Comparison of ENCODE assay signal across 8 cellular contexts in the genomic region with DNA sequence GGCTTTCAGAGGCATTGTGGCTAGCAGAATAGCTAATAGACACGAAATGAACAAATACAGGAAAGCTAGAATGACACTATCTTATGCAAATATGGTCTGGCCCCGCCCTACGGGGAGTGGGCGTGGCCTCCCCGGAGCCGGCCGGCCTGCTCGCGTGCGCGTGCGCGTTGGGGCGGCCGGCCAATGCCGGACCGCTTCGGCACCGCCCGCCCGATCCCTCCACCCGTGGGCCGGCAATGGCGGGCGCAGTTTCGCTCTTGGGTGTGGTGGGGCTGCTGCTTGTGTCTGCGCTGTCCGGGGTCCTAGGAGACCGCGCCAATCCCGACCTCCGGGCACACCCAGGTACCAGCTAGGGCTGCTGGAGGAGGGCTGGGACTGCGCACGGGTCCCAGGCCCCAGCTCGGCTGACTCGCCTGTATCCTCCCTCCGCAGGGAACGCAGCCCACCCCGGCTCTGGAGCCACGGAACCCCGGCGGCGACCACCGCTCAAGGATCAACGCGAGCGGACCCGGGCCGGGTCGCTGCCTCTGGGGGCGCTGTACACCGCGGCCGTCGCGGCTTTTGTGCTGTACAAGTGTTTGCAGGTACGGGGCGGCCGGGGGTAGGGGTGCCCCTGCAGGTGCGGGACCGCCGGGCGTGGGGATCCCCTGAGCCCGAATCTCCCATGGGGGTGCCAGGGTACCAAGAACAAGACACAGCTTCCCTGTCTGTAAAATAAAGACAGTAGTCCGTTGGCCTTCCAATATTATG. TPM values are rescaled to one million over a fixed set of nuclear protein-coding genes. Genes with fewer than 3 reads are reported as not detected.
DNase-seq lines count a peak whose midpoint lies in the region; ATAC-seq and TF ChIP-seq lines count a peak whose summit lies in the region.

A gene with protein sequence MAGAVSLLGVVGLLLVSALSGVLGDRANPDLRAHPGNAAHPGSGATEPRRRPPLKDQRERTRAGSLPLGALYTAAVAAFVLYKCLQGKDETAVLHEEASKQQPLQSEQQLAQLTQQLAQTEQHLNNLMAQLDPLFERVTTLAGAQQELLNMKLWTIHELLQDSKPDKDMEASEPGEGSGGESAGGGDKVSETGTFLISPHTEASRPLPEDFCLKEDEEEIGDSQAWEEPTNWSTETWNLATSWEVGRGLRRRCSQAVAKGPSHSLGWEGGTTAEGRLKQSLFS (plus strand): TSS at position 149 of the 750 bp plus-strand sequence. CDS start 88 bp downstream, at position 237.

- H3K4me3 ChIP-seq in ACC112 (ENCODE audit: low read depth, low read length) (peak within 1 kb of the TSS; percentile 87), mammary epithelial cell (replicated peaks in 1 of 3; ENCODE audit: insufficient read depth in 1 of 3, low read depth in 2 of 3, low read length in 3 of 3) (peak within 1 kb of the TSS; percentile 88 to 95 (median 94))

- dilution Hi-C loops in mammary epithelial cell (cut with HindIII; ENCODE audit: low sequenced_read_pairs) = no loop called here

- no peaks in the 10 kb centered on the region for H3K9me3 Mint-ChIP-seq in WTC11
- H3K9me3 Mint-ChIP-seq in immature natural killer cell = peaks cover 0 to 5% (median 3%) of the 10 kb centered on the region in 6 donors

- H3K4me1 ChIP-seq in ACC112 (ENCODE audit: control insufficient read depth, insufficient read depth, low read length, unreplicated experiment) = peaks cover 45% of the 10 kb centered on the region
- H3K4me1 ChIP-seq in mammary epithelial cell (ENCODE audit: insufficient read depth, low read length) = peaks cover 26% of the 10 kb centered on the region

- H3K27ac ChIP-seq in ACC112 (ENCODE audit: low read depth, low read length) (peak within 1 kb of the TSS; percentile 99), mammary epithelial cell (ENCODE audit: insufficient read depth, low read depth, low read length) (peak within 1 kb of the TSS; percentile 100)

- H3K27ac Mint-ChIP-seq in WTC11 (peak within 1 kb of the TSS; percentile 100), immature natural killer cell (peak within 1 kb of the TSS; percentile 97 to 100 (median 99))

- H2AFZ ChIP-seq in ACC112 (ENCODE audit: low read length, unreplicated experiment) = peak within 1 kb of the TSS; percentile 59
- H2AFZ ChIP-seq in mammary epithelial cell (ENCODE audit: low read depth, low read length) = peak within 1 kb of the TSS; percentile 97

- H3K9me3 ChIP-seq in mammary epithelial cell (replicated peaks; ENCODE audit: insufficient read depth, low read length) = no peaks in the 10 kb centered on the region

- H3K4me1 Mint-ChIP-seq in WTC11 (peaks cover 26% of the 10 kb centered on the region), immature natural killer cell (peaks cover 70 to 78% of the 10 kb centered on the region in 2 donors)

- CTCF ChIA-PET in WTC11 (lab: Charles Lee) = interaction anchor here (0.6 to 10.2 kb wide), 28 partner anchors 9 to 623 kb away, joined by 3 to 127 read pairs (median 5); a partner anchor contains a TSS
- CTCF ChIA-PET in mammary epithelial cell (lab: Charles Lee; ENCODE audit: low non-redundant PET) = interaction anchor here (0.6 kb wide), 1 partner anchor 156 kb away, joined by 6 read pairs; a partner anchor contains a TSS

- no peaks in the 10 kb centered on the region for H4K20me1 ChIP-seq in mammary epithelial cell (ENCODE audit: insufficient read depth, low read length)

- intact Hi-C loops in mammary epithelial cell (cut with micrococcal nuclease) = loop anchor here (2.0 kb wide), 1 partner anchor 38 kb away; no protein-coding TSS in a partner anchor

- BruUV-seq in mammary epithelial cell (replicated peaks; lab: Mats Ljungman, UMichigan) = TSS peak; percentile 46

- no peaks in the 10 kb centered on the region for H3K27me3 ChIP-seq in ACC112 (ENCODE audit: insufficient read depth, low read length)
- no peaks in the 10 kb centered on the region for H3K27me3 ChIP-seq in mammary epithelial cell (ENCODE audit: insufficient read depth, low read length)

- H3K4me3 Mint-ChIP-seq in WTC11 (peak within 1 kb of the TSS; percentile 85), immature natural killer cell (peak within 1 kb of the TSS; percentile 81 to 91 (median 89))

- DNase-seq in NCI-H2196 treated with DMSO at 0.1 percent for 48 hours (lab: John Stamatoyannopoulos, UW; ENCODE audit: unreplicated experiment) = peak; percentile 67
- DNase-seq in WTC11 (ENCODE audit: low spot score) = peak; percentile 84
- DNase-seq in mammary epithelial cell = peak; percentile 72
- DNase-seq in immature natural killer cell = peak; percentile 91 to 93 (median 93)
- DNase-seq in stimulated activated CD4-positive, alpha-beta T cell treated with anti-CD3 and anti-CD28 coated beads, Interleukin-12 subunit alpha, Interleukin-12 subunit beta, amount 100 ng/mL, for 24 hours (ENCODE audit: low read depth in 2 of 2) = peak; percentile 65 to 67

- TF ChIP-seq CTCF in WTC11 (IDR thresholded peaks at IDR 0.05) (peak; percentile 39; the same call in 1 of the 2 replicates), mammary epithelial cell (conservative IDR thresholded peaks at IDR 0.05 in 1 of 2, IDR thresholded peaks at IDR 0.05 in 1 of 2; ENCODE audit: extremely low read depth in 1 of 2, insufficient read depth in 1 of 2, low read depth in 1 of 2, low read length in 2 of 2) (peak; percentile 31 to 67)

- in situ Hi-C loops in mammary epithelial cell (cut with MboI; ENCODE audit: low sequenced_read_pairs in 2 of 2) = loop anchor here in 1 of 2 donors (5.0 kb wide), 1 partner anchor 69 kb away; no protein-coding TSS in a partner anchor

- ATAC-seq in GM18861 (IDR thresholded peaks at IDR 0.05; ENCODE audit: unreplicated experiment) = peak; percentile 41
- ATAC-seq in HG03097 (IDR thresholded peaks at IDR 0.05; ENCODE audit: low FRiP score, unreplicated experiment) = peak; percentile 65
- peak; percentile 58 for ATAC-seq in WTC11

- POLR2A ChIA-PET in WTC11 (lab: Charles Lee) = interaction anchor here (0.8 to 6.8 kb wide), 5 partner anchors 12 to 98 kb away, joined by 3 to 38 read pairs (median 5); a partner anchor contains a TSS

- H3K36me3 Mint-ChIP-seq in WTC11 (peaks cover 38% of the 10 kb centered on the region), immature natural killer cell (peaks cover 13 to 24% (median 23%) of the 10 kb centered on the region in 3 donors)

- H3K27me3 Mint-ChIP-seq in WTC11 (ENCODE audit: low read depth) (peaks cover 23% of the 10 kb centered on the region), immature natural killer cell (ENCODE audit: low read depth in 3 of 3) (peaks cover 11 to 30% (median 26%) of the 10 kb centered on the region in 3 donors)

- peak within 1 kb of the TSS; percentile 84 for H3K4me2 ChIP-seq in mammary epithelial cell (ENCODE audit: insufficient read depth, low read depth, low read length)

- peaks cover 19% of the 10 kb centered on the region for H3K79me2 ChIP-seq in ACC112 (ENCODE audit: control insufficient read depth, insufficient read depth, low read length, unreplicated experiment)
- peaks cover 31% of the 10 kb centered on the region for H3K79me2 ChIP-seq in mammary epithelial cell (ENCODE audit: insufficient read depth, low read length)

- H3K9ac ChIP-seq in mammary epithelial cell (ENCODE audit: insufficient read depth, low read length) = peak within 1 kb of the TSS; percentile 94

- 1% methylated on average over 21 of the region's 65 CpGs for WGBS in mammary epithelial cell (ENCODE audit: low coverage, missing lambda C conversion rate)

- 0 out of 2 replicates have a peak, but pooled peaks cover 6% of the 10 kb centered on the region for H3K36me3 ChIP-seq in ACC112 (ENCODE audit: insufficient read depth, low read length)
- H3K36me3 ChIP-seq in mammary epithelial cell (ENCODE audit: insufficient read depth, low read length) = peaks cover 15% of the 10 kb centered on the region

TF ChIP-seq in WTC11, 78 proteins besides CTCF, POLR2A, EP300 and RAD21 (continues in another document):
- TF ChIP-seq, protein P1, sequence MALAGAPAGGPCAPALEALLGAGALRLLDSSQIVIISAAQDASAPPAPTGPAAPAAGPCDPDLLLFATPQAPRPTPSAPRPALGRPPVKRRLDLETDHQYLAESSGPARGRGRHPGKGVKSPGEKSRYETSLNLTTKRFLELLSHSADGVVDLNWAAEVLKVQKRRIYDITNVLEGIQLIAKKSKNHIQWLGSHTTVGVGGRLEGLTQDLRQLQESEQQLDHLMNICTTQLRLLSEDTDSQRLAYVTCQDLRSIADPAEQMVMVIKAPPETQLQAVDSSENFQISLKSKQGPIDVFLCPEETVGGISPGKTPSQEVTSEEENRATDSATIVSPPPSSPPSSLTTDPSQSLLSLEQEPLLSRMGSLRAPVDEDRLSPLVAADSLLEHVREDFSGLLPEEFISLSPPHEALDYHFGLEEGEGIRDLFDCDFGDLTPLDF (CRISPR knock-in tag; IDR thresholded peaks at IDR 0.05) = no peak
- TF ChIP-seq TEAD4 (CRISPR knock-in tag; IDR thresholded peaks at IDR 0.05) = no peak

RNA-seq across cellular contexts. Expression of the gene that starts here (rescaled TPM):
- total RNA-seq in WTC11 (2021) = 10.8 to 14.7 TPM (median 14.1 TPM) in 3 replicates
- 10 to 100 TPM; 16.3 TPM for total RNA-seq in mammary epithelial cell
- polyA plus RNA-seq in mammary epithelial cell = 13.4 TPM
- polyA minus RNA-seq in mammary epithelial cell = 2.9 TPM
- 100 to 1,000 TPM; 101 to 106 (median 103) TPM for polyA plus RNA-seq in immature natural killer cell

Comparison
In these comparisons a context has a peak if more than half of its experiments do, and no peak if none do; other contexts are left out.
1. Peak in every context shown above with its lines: DNase-seq, ATAC-seq, H3K4me3 ChIP-seq and H3K27ac ChIP-seq.